ENCODE assay signal across 22 cellular contexts in the genomic region with DNA sequence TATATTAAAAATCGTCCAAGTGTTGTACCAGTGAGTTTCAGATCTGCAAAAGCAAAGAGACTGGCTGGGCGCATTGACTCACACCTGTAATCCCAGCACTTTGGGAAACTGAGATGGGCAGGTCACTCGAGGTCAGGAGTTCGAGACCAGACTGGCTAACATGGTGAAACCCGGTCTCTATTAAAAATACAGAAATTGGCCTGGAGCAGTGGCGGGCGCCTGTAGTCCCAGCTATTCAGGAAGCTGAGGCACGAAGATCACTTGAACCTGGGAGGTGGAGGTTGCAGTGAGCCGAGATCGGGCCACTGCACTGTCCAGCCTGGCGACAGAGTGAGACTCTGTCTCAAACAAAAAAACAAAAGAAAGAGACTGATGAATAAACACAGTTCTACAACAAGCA. TPM values are rescaled to one million over a fixed set of nuclear protein-coding genes. Genes with fewer than 3 reads are reported as not detected.
"Had no signal": no experiment of that assay in that cellular context is flagged by ENCODE, and none has a peak within 500 bp of the region (broad histone marks: within the 10 kb centered on the region; RNA-seq: fewer than 3 reads in every experiment).

No MANE protein-coding gene starts in this region.

- FAIRE-seq: kidney had no signal

- H3K4me3 ChIP-seq: left lung, mucosa of descending colon, psoas muscle, right lobe of liver, spleen, testis had no signal

- H3K36me3 Mint-ChIP-seq: activated naive CD8-positive, alpha-beta T cell; naive thymus-derived CD8-positive, alpha-beta T cell had no signal

- H3K27me3 Mint-ChIP-seq: stimulated activated naive CD8-positive, alpha-beta T cell treated with anti-CD3 and anti-CD28 coated beads, Interleukin-15, amount 100 ng/mL, for 72 hours had no signal

- H3K9me3 Mint-ChIP-seq: naive thymus-derived CD8-positive, alpha-beta T cell; stimulated activated naive CD8-positive, alpha-beta T cell treated with anti-CD3 and anti-CD28 coated beads, Interleukin-15, amount 100 ng/mL, for 72 hours had no signal

- H3K27me3 ChIP-seq: left lung, right lobe of liver, spleen, testis had no signal

- H3K27ac ChIP-seq: left lung, psoas muscle, right lobe of liver, spleen, testis had no signal

- ATAC-seq: activated CD4-positive, alpha-beta T cell treated with anti-CD3 and anti-CD28 coated beads for 36 hours; activated CD8-positive, alpha-beta T cell treated with anti-CD3 and anti-CD28 coated beads, Interleukin-2, amount 10 ng/mL, durations not matched to agents 7 days and 5 days; naive thymus-derived CD8-positive, alpha-beta T cell; psoas muscle; stimulated activated naive CD8-positive, alpha-beta T cell treated with anti-CD3 and anti-CD28 coated beads, Interleukin-15, amount 100 ng/mL, for 72 hours had no signal

- H3K27ac Mint-ChIP-seq: activated CD4-positive, alpha-beta T cell treated with anti-CD3 and anti-CD28 coated beads for 36 hours; activated CD8-positive, alpha-beta T cell treated with anti-CD3 and anti-CD28 coated beads, Interleukin-2, amount 10 ng/mL, durations not matched to agents 7 days and 5 days; activated naive CD8-positive, alpha-beta T cell; stimulated activated naive CD8-positive, alpha-beta T cell treated with anti-CD3 and anti-CD28 coated beads, Interleukin-15, amount 100 ng/mL, for 72 hours had no signal

- DNase-seq: activated CD4-positive, alpha-beta T cell treated with anti-CD3 and anti-CD28 coated beads for 36 hours; activated CD8-positive, alpha-beta memory T cell treated with anti-CD3 and anti-CD28 coated beads, Interleukin-2, amount 50 U/mL, for 4 hours; activated CD8-positive, alpha-beta T cell treated with anti-CD3 and anti-CD28 coated beads, Interleukin-2, amount 10 ng/mL, durations not matched to agents 7 days and 5 days; activated gamma-delta T cell; activated T-cell treated with anti-CD3 and anti-CD28 coated beads, Interleukin-2, amount 50 U/mL, for 48 hours; kidney; left lung; naive thymus-derived CD8-positive, alpha-beta T cell; occipital lobe; psoas muscle; right lobe of liver; spleen; stimulated activated CD4-positive, alpha-beta T cell treated with anti-CD3 and anti-CD28 coated beads, Interleukin-1b, Interleukin-23, amount 100 ng/mL, for 48 hours; stimulated activated naive CD8-positive, alpha-beta T cell treated with anti-CD3 and anti-CD28 coated beads, Interleukin-15, amount 100 ng/mL, for 72 hours; testis had no signal

- H3K36me3 ChIP-seq: left lung, right lobe of liver, spleen had no signal

- H3K4me3 Mint-ChIP-seq: activated CD4-positive, alpha-beta T cell treated with anti-CD3 and anti-CD28 coated beads for 36 hours; activated CD8-positive, alpha-beta T cell treated with anti-CD3 and anti-CD28 coated beads, Interleukin-2, amount 10 ng/mL, durations not matched to agents 7 days and 5 days; activated naive CD8-positive, alpha-beta T cell; naive thymus-derived CD8-positive, alpha-beta T cell; stimulated activated naive CD8-positive, alpha-beta T cell treated with anti-CD3 and anti-CD28 coated beads, Interleukin-15, amount 100 ng/mL, for 72 hours had no signal

- H3K9me3 ChIP-seq: left lung, mucosa of descending colon, psoas muscle, right lobe of liver, spleen, testis had no signal

RNA-seq across cellular contexts. Expression of gene SPINK4, which starts 54.6 kb away (rescaled TPM):
- total RNA-seq: activated CD4-positive, alpha-beta T cell treated with anti-CD3 and anti-CD28 coated beads for 36 hours; activated CD8-positive, alpha-beta T cell treated with anti-CD3 and anti-CD28 coated beads, Interleukin-2, amount 10 ng/mL, durations not matched to agents 7 days and 5 days; cerebellum; dermis microvascular lymphatic vessel endothelial cell; kidney; left lung; naive thymus-derived CD8-positive, alpha-beta T cell; occipital lobe; psoas muscle; right lobe of liver; spleen; T-helper 1 cell treated with Interleukin-12 subunit alpha and Interleukin-12 subunit beta and Interleukin-4 antibody, amounts not matched to agents 30 ng/mL and 1 ng/mL, for 36 hours; testis; urinary bladder had no signal
- polyA plus RNA-seq: esophagus; naive thymus-derived CD8-positive, alpha-beta T cell had no signal
